ENCODE assay signal across 25 cellular contexts in genomic region chr3:87848003-87848402, GRCh38. TPM values are rescaled to one million over a fixed set of nuclear protein-coding genes. Genes with fewer than 3 reads are reported as not detected.
"Had no signal": no experiment of that assay in that cellular context is flagged by ENCODE, and none has a peak within 500 bp of the region (broad histone marks: within the 10 kb centered on the region; RNA-seq: fewer than 3 reads in every experiment).

No MANE protein-coding gene starts in this region.

- H3K4me3 Mint-ChIP-seq: IgD-negative memory B cell had no signal

- DNase-seq: MV-4-11, NCI-H1048, NCI-H1105, NCI-H1417, NCI-H1436 treated with DMSO at 0.1 percent for 48 hours, NCI-H1694, NCI-H187 treated with DMSO at 0.1 percent for 48 hours, NCI-H2029 treated with DMSO at 0.1 percent for 48 hours, NCI-H2171 treated with DMSO at 0.1 percent for 48 hours, NCI-H345, NCI-H446 treated with DMSO at 0.1 percent for 48 hours, NCI-H510A treated with DMSO at 0.1 percent for 48 hours, NCI-H69, NCI-H774, Right ventricle myocardium superior, RPMI8226, SK-N-SH, SW 1271 had no signal

- H3K4me2 ChIP-seq: KMS-11, SK-N-SH had no signal

- H3K9me3 ChIP-seq: SK-N-SH had no signal

- H3K27me3 Mint-ChIP-seq: IgD-negative memory B cell had no signal

- H3K4me3 ChIP-seq: K562 had no signal

- FAIRE-seq: K562, RCC 7860 had no signal

- H3K27ac Mint-ChIP-seq: IgD-negative memory B cell had no signal

- H3K9me2 ChIP-seq: SK-N-SH had no signal

- H3K27ac ChIP-seq: HL-60, KMS-11 had no signal

- ATAC-seq: K562 had no signal

- H3K36me3 Mint-ChIP-seq: IgD-negative memory B cell had no signal

RNA-seq across cellular contexts. Expression of gene HTR1F, which starts 55.5 kb away (rescaled TPM):
- total RNA-seq: MCF 10A, SK-MEL-5 had no signal
- polyA plus RNA-seq: IgD-negative memory B cell, SK-N-SH had no signal
